Comparison of ENCODE assay signal across 10 cellular contexts in genomic region chr2:222672068-222672401, GRCh38. TPM values are rescaled to one million over a fixed set of nuclear protein-coding genes. Genes with fewer than 3 reads are reported as not detected.
DNase-seq lines count a peak whose midpoint lies in the region; ATAC-seq and TF ChIP-seq lines count a peak whose summit lies in the region.
"Had no signal": no experiment of that assay in that cellular context is flagged by ENCODE, and none has a peak within 500 bp of the region (broad histone marks: within the 10 kb centered on the region; RNA-seq: fewer than 3 reads in every experiment).

No MANE protein-coding gene starts in this region.

- intact Hi-C loops in uterus (cut with DNase I; ENCODE audit: low total_unique reads), result no loop called here

- ATAC-seq in activated T-cell treated with anti-CD3 and anti-CD28 coated beads, Interleukin-2, amount 50 U/mL, for 72 hours (replicated peaks in 1 of 2), result peak; percentile 15 to 23
- ATAC-seq in effector memory CD8-positive, alpha-beta T cell (replicated peaks), result no peak

- DNase-seq in activated T-cell treated with anti-CD3 and anti-CD28 coated beads, Interleukin-2, amount 50 U/mL, for 72 hours, result no peak
- no peak for DNase-seq in activated T-cell treated with anti-CD3 and anti-CD28 coated beads, Interleukin-2, amount 50 U/mL, for 1 hour
- no peak for DNase-seq in effector memory CD8-positive, alpha-beta T cell
- DNase-seq in mesothelial cell of epicardium (ENCODE audit: low spot score in 2 of 2, unreplicated experiment in 2 of 2) (no peak), tibial nerve (ENCODE audit: low spot score in 2 of 2) (no peak), DMS79 (lab: John Stamatoyannopoulos, UW) (no peak), DMS153 (lab: John Stamatoyannopoulos, UW) (no peak), uterus (no peak)
- DNase-seq: SHP77 had no signal

- H3K9me3 ChIP-seq in tibial nerve, result no peaks in the 10 kb centered on the region
- no peaks in the 10 kb centered on the region for H3K9me3 ChIP-seq in uterus

- TF ChIP-seq POLR2A in tibial nerve (IDR thresholded peaks at IDR 0.05) (no peak), uterus (IDR thresholded peaks at IDR 0.05) (no peak)

- TF ChIP-seq CTCF in mesothelial cell of epicardium (IDR thresholded peaks at IDR 0.05; ENCODE audit: unreplicated experiment) (no peak), tibial nerve (IDR thresholded peaks at IDR 0.05) (no peak), uterus (IDR thresholded peaks at IDR 0.05) (no peak)

- H3K36me3 Mint-ChIP-seq in activated T-cell treated with anti-CD3 and anti-CD28 coated beads, Interleukin-2, amount 50 U/mL, for 72 hours (ENCODE audit: insufficient read depth in 2 of 2), result no peaks in the 10 kb centered on the region
- peaks cover 4% of the 10 kb centered on the region for H3K36me3 Mint-ChIP-seq in effector memory CD8-positive, alpha-beta T cell (ENCODE audit: insufficient read depth)
- H3K36me3 Mint-ChIP-seq in mesothelial cell of epicardium, result no peaks in the 10 kb centered on the region

- H3K4me1 Mint-ChIP-seq in activated T-cell treated with anti-CD3 and anti-CD28 coated beads, Interleukin-2, amount 50 U/mL, for 72 hours (ENCODE audit: low read depth), result peaks cover 8% of the 10 kb centered on the region
- H3K4me1 Mint-ChIP-seq in effector memory CD8-positive, alpha-beta T cell (ENCODE audit: low read depth in 2 of 2), result peaks cover 6 to 10% of the 10 kb centered on the region in 2 donors
- peaks cover 8% of the 10 kb centered on the region for H3K4me1 Mint-ChIP-seq in mesothelial cell of epicardium

- no peaks in the 10 kb centered on the region for H3K36me3 ChIP-seq in tibial nerve
- H3K36me3 ChIP-seq in uterus, result no peaks in the 10 kb centered on the region

- H3K27me3 Mint-ChIP-seq in activated T-cell treated with anti-CD3 and anti-CD28 coated beads, Interleukin-2, amount 50 U/mL, for 72 hours (ENCODE audit: low read depth), result peaks cover 73% of the 10 kb centered on the region
- peaks cover 58 to 87% of the 10 kb centered on the region in 2 donors for H3K27me3 Mint-ChIP-seq in effector memory CD8-positive, alpha-beta T cell
- H3K27me3 Mint-ChIP-seq in mesothelial cell of epicardium (ENCODE audit: low read depth), result peaks cover 59% of the 10 kb centered on the region

- H3K9me3 Mint-ChIP-seq in activated T-cell treated with anti-CD3 and anti-CD28 coated beads, Interleukin-2, amount 50 U/mL, for 72 hours, result no peaks in the 10 kb centered on the region
- H3K9me3 Mint-ChIP-seq in effector memory CD8-positive, alpha-beta T cell, result no peaks in the 10 kb centered on the region
- no peaks in the 10 kb centered on the region for H3K9me3 Mint-ChIP-seq in mesothelial cell of epicardium

- H3K27ac ChIP-seq in tibial nerve (no peak overlapping the region), uterus (no peak overlapping the region)
- H3K27ac ChIP-seq: C4-2B had no signal

- no peak overlapping the region for H3K27ac Mint-ChIP-seq in activated T-cell treated with anti-CD3 and anti-CD28 coated beads, Interleukin-2, amount 50 U/mL, for 72 hours
- no peak overlapping the region for H3K27ac Mint-ChIP-seq in effector memory CD8-positive, alpha-beta T cell
- no peak overlapping the region for H3K27ac Mint-ChIP-seq in mesothelial cell of epicardium

- no peak for TF ChIP-seq EP300 in tibial nerve (IDR thresholded peaks at IDR 0.05)

- H3K4me1 ChIP-seq in tibial nerve (peaks cover 0 to 16% (median 3%) of the 10 kb centered on the region in 4 donors), uterus (no peaks in the 10 kb centered on the region)

- peak overlapping the region; percentile 77 to 82 for H3K4me3 Mint-ChIP-seq in activated T-cell treated with anti-CD3 and anti-CD28 coated beads, Interleukin-2, amount 50 U/mL, for 72 hours
- H3K4me3 Mint-ChIP-seq in effector memory CD8-positive, alpha-beta T cell, result peak overlapping the region; percentile 19 to 67
- peak overlapping the region; percentile 64 for H3K4me3 Mint-ChIP-seq in mesothelial cell of epicardium

- peaks cover 0 to 24% of the 10 kb centered on the region in 2 donors for H3K27me3 ChIP-seq in tibial nerve
- H3K27me3 ChIP-seq in uterus, result no peaks in the 10 kb centered on the region

- peak overlapping the region in 3 of 4 donors; percentile 43 to 48 (median 45) for H3K4me3 ChIP-seq in tibial nerve
- no peak overlapping the region for H3K4me3 ChIP-seq in uterus

- WGBS in tibial nerve, 2 donors, result 15 to 18% methylated on average over 10 of the region's 10 CpGs

RNA-seq across cellular contexts. Expression of gene MOGAT1, which starts 0.6 kb away (rescaled TPM):
- total RNA-seq in activated T-cell treated with anti-CD3 and anti-CD28 coated beads, Interleukin-2, amount 50 U/mL, for 72 hours, result not detected
- total RNA-seq in mesothelial cell of epicardium (not detected in 3 replicates), tibial nerve (not detected), uterus (not detected)

RNA-seq across cellular contexts. Expression of gene FARSB, which starts 16.1 kb away (rescaled TPM):
- total RNA-seq in activated T-cell treated with anti-CD3 and anti-CD28 coated beads, Interleukin-2, amount 50 U/mL, for 72 hours, result 10 to 100 TPM; 31.5 to 46.3 TPM
- total RNA-seq in mesothelial cell of epicardium (17.7 to 19.1 TPM (median 18.5 TPM) in 3 replicates), tibial nerve (10 to 100 TPM; 12.3 to 16.8 (median 13.9) TPM), uterus (10 to 100 TPM in 3 of 4 donors, 1 to 10 TPM in 1; 9.4 to 24.1 (median 16.2) TPM)

Comparison
In these comparisons a context has a peak if more than half of its experiments do, and no peak if none do; other contexts are left out.
1. H3K4me3 ChIP-seq: peak in tibial nerve (3 of 4); none in uterus (0 of 2).
2. Peak in every context shown above with its lines, with median percentiles within 50 percentile points of each other: H3K4me3 Mint-ChIP-seq.